12 cellular contexts compared by ENCODE assay signal in genomic region chr6:135382182-135382628, GRCh38.
DNase-seq lines count a peak whose midpoint lies in the region; ATAC-seq and TF ChIP-seq lines count a peak whose summit lies in the region.
"Had no signal": no experiment of that assay in that cellular context is flagged by ENCODE, and none has a peak within 500 bp of the region (broad histone marks: within the 10 kb centered on the region; RNA-seq: fewer than 3 reads in every experiment).

No MANE protein-coding gene starts in this region.

- WGBS in psoas muscle, 3 donors: 48 to 68% (median 50%) methylated on average over 2 of the region's 2 CpGs

- H3K27me3 ChIP-seq in psoas muscle (ENCODE audit: insufficient read depth in 3 of 3, low read length in 2 of 3): no peaks in the 10 kb centered on the region

- intact Hi-C loops in psoas muscle (cut with DNase I): no loop called here

- no peak overlapping the region for H3K27ac ChIP-seq in psoas muscle
- H3K27ac ChIP-seq: HL-60 had no signal

- no peak for TF ChIP-seq CTCF in psoas muscle (IDR thresholded peaks at IDR 0.05)

- no peaks in the 10 kb centered on the region for H3K36me3 ChIP-seq in psoas muscle (ENCODE audit: insufficient read depth in 1 of 2, low read depth in 1 of 2)

- peak; percentile 80 to 92 for ATAC-seq in activated T-cell treated with anti-CD3 and anti-CD28 coated beads, Interleukin-2, amount 50 U/mL, for 72 hours (replicated peaks in 1 of 2)
- ATAC-seq in GM21529 (IDR thresholded peaks at IDR 0.05; ENCODE audit: unreplicated experiment) (peak; percentile 90), HG03097 (IDR thresholded peaks at IDR 0.05; ENCODE audit: low FRiP score, unreplicated experiment) (peak; percentile 73), psoas muscle (no peak)
- ATAC-seq in stimulated activated effector memory CD8-positive, alpha-beta T cell treated with anti-CD3 and anti-CD28 coated beads, Interleukin-12 subunit alpha, Interleukin-12 subunit beta, amount 100 ng/mL, for 72 hours: peak; percentile 96
- ATAC-seq: T-cell had no signal

- H3K4me1 ChIP-seq in psoas muscle: no peaks in the 10 kb centered on the region

- no peaks in the 10 kb centered on the region for H3K9me3 Mint-ChIP-seq in activated T-cell treated with anti-CD3 and anti-CD28 coated beads, Interleukin-2, amount 50 U/mL, for 72 hours
- H3K9me3 Mint-ChIP-seq in stimulated activated effector memory CD8-positive, alpha-beta T cell treated with anti-CD3 and anti-CD28 coated beads, Interleukin-12 subunit alpha, Interleukin-12 subunit beta, amount 100 ng/mL, for 72 hours: no peaks in the 10 kb centered on the region
- H3K9me3 Mint-ChIP-seq: T-cell had no signal

- H3K27me3 Mint-ChIP-seq in activated T-cell treated with anti-CD3 and anti-CD28 coated beads, Interleukin-2, amount 50 U/mL, for 72 hours (ENCODE audit: low read depth): no peaks in the 10 kb centered on the region
- H3K27me3 Mint-ChIP-seq: T-cell had no signal

- H3K4me1 Mint-ChIP-seq in activated T-cell treated with anti-CD3 and anti-CD28 coated beads, Interleukin-2, amount 50 U/mL, for 72 hours (ENCODE audit: low read depth): no peaks in the 10 kb centered on the region
- no peaks in the 10 kb centered on the region for H3K4me1 Mint-ChIP-seq in stimulated activated effector memory CD8-positive, alpha-beta T cell treated with anti-CD3 and anti-CD28 coated beads, Interleukin-12 subunit alpha, Interleukin-12 subunit beta, amount 100 ng/mL, for 72 hours
- H3K4me1 Mint-ChIP-seq: T-cell had no signal

- H3K9me3 ChIP-seq in psoas muscle: no peaks in the 10 kb centered on the region

- H3K4me3 ChIP-seq in psoas muscle: no peak overlapping the region

- H3K4me3 Mint-ChIP-seq in activated T-cell treated with anti-CD3 and anti-CD28 coated beads, Interleukin-2, amount 50 U/mL, for 72 hours: no peak overlapping the region
- H3K4me3 Mint-ChIP-seq in stimulated activated effector memory CD8-positive, alpha-beta T cell treated with anti-CD3 and anti-CD28 coated beads, Interleukin-12 subunit alpha, Interleukin-12 subunit beta, amount 100 ng/mL, for 72 hours: no peak overlapping the region
- H3K4me3 Mint-ChIP-seq: T-cell had no signal

- H3K27ac Mint-ChIP-seq in activated T-cell treated with anti-CD3 and anti-CD28 coated beads, Interleukin-2, amount 50 U/mL, for 72 hours: peak overlapping the region; percentile 59
- no peak overlapping the region for H3K27ac Mint-ChIP-seq in stimulated activated effector memory CD8-positive, alpha-beta T cell treated with anti-CD3 and anti-CD28 coated beads, Interleukin-12 subunit alpha, Interleukin-12 subunit beta, amount 100 ng/mL, for 72 hours
- H3K27ac Mint-ChIP-seq: T-cell had no signal

- no peak for DNase-seq in activated T-cell treated with anti-CD3 and anti-CD28 coated beads, Interleukin-2, amount 50 U/mL, for 72 hours
- no peak for DNase-seq in activated T-cell treated with anti-CD3 and anti-CD28 coated beads for 4 hours
- no peak for DNase-seq in stimulated activated effector memory CD8-positive, alpha-beta T cell treated with anti-CD3 and anti-CD28 coated beads, Interleukin-12 subunit alpha, Interleukin-12 subunit beta, amount 100 ng/mL, for 72 hours (ENCODE audit: low spot score in 2 of 2)
- DNase-seq in activated gamma-delta T cell (lab: John Stamatoyannopoulos, UW): no peak
- no peak for DNase-seq in DMS 273 treated with DMSO at 0.1 percent for 48 hours (lab: John Stamatoyannopoulos, UW)
- no peak for DNase-seq in psoas muscle
- DNase-seq: ACHN, NCI-H1048, T-cell had no signal

- H3K36me3 Mint-ChIP-seq in activated T-cell treated with anti-CD3 and anti-CD28 coated beads, Interleukin-2, amount 50 U/mL, for 72 hours (ENCODE audit: insufficient read depth in 2 of 2): no peaks in the 10 kb centered on the region
- peaks cover 6% of the 10 kb centered on the region for H3K36me3 Mint-ChIP-seq in stimulated activated effector memory CD8-positive, alpha-beta T cell treated with anti-CD3 and anti-CD28 coated beads, Interleukin-12 subunit alpha, Interleukin-12 subunit beta, amount 100 ng/mL, for 72 hours
- H3K36me3 Mint-ChIP-seq: T-cell had no signal

Comparison
In these comparisons a context has a peak if more than half of its experiments do, and no peak if none do; other contexts are left out.
1. ATAC-seq: peak in activated T-cell treated with anti-CD3 and anti-CD28 coated beads, Interleukin-2, amount 50 U/mL, for 72 hours (2 of 2), GM21529 (single experiment), HG03097 (single experiment) and stimulated activated effector memory CD8-positive, alpha-beta T cell treated with anti-CD3 and anti-CD28 coated beads, Interleukin-12 subunit alpha, Interleukin-12 subunit beta, amount 100 ng/mL, for 72 hours (single experiment); none in psoas muscle (0 of 4).